Comparison of ENCODE assay signal across 8 cellular contexts in the genomic region with DNA sequence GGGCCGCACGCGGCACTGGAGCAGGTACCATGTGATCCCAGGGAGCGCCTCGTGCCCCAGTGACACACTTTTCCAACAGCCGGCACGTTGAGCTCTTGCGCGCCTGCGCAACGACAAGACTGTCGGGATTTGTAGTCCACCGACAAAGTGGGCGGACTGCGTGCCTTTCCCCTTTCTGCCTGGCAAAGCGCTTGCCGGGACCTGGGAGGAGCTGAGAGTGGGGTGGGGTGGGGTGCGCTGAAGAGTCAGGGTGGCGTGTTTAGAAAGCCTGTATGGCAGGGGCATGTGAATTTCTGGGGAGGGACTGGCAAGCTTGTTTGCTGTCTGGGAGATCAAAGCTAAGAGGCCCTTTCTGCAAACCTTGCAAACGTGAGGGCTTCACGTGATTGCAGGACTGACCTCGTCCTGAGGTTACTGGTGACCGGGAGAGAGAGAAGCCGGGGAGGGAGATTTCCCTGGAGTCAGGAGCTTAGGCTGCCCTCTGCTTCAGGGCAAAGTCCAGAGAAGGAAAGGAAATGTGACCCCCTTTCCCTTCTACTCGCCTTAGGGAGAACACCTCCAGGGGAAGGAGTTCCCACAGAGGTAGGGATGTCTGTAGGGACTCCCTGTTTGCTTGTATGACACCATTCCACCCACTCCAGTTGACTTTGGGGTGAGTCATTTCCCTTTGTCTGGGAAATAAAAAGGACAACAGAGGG. TPM values are rescaled to one million over a fixed set of nuclear protein-coding genes. Genes with fewer than 3 reads are reported as not detected.
DNase-seq lines count a peak whose midpoint lies in the region; FAIRE-seq and TF ChIP-seq lines count a peak whose summit lies in the region.

No MANE protein-coding gene starts in this region.

- H3K9ac ChIP-seq in subcutaneous abdominal adipose tissue (ENCODE audit: low read length in 5 of 5): peak overlapping the region; percentile 88 to 98 (median 97)

- POLR2A ChIA-PET in AG04450 (lab: Yijun Ruan, JAX): interaction anchor here (0.6 to 3.7 kb wide), 17 partner anchors 8 to 261 kb away, joined by 3 to 58 read pairs (median 5); partner anchors contain the start of genes CASC3, MED24 and PSMD3

- peak overlapping the region; percentile 96 for H3K27ac Mint-ChIP-seq in activated naive CD8-positive, alpha-beta T cell

- H3K9me3 ChIP-seq in AG04450 (ENCODE audit: control insufficient read depth, insufficient read depth, low read length): no peaks in the 10 kb centered on the region; the same call in 1 of the 2 replicates
- H3K9me3 ChIP-seq in subcutaneous abdominal adipose tissue (ENCODE audit: control insufficient read depth in 5 of 5, low read length in 5 of 5): no peaks in the 10 kb centered on the region

- H3K36me3 Mint-ChIP-seq in activated naive CD8-positive, alpha-beta T cell: peaks cover 8% of the 10 kb centered on the region

- H3K27me3 Mint-ChIP-seq in activated naive CD8-positive, alpha-beta T cell: no peaks in the 10 kb centered on the region

- peak; percentile 96 for DNase-seq in AG04450 (ENCODE audit: low read depth, low spot score)
- peak; percentile 48 for DNase-seq in GM19239 (ENCODE audit: insufficient read length, low spot score)
- peak; percentile 85 for DNase-seq in NCI-H128 (lab: John Stamatoyannopoulos, UW; ENCODE audit: unreplicated experiment)
- peak; percentile 76 for DNase-seq in SKM-1 (lab: John Stamatoyannopoulos, UW; ENCODE audit: unreplicated experiment)
- peak; percentile 90 for DNase-seq in glomerular endothelial cell (ENCODE audit: extremely low read depth, low read depth, low spot score)
- peak; percentile 95 for DNase-seq in non-pigmented ciliary epithelial cell (ENCODE audit: low read depth)

- H3K9me3 Mint-ChIP-seq in activated naive CD8-positive, alpha-beta T cell (ENCODE audit: low read depth): no peaks in the 10 kb centered on the region

- H3K36me3 ChIP-seq in subcutaneous abdominal adipose tissue (ENCODE audit: control insufficient read depth in 5 of 5, insufficient read depth in 5 of 5, low read length in 5 of 5): peaks cover 0 to 24% (median 21%) of the 10 kb centered on the region in 5 donors

- peak overlapping the region; percentile 95 for H3K4me3 Mint-ChIP-seq in activated naive CD8-positive, alpha-beta T cell

- FAIRE-seq in GM19239 (lab: Jason Lieb, UNC): peak; percentile 86

- H3K27me3 ChIP-seq in AG04450 (ENCODE audit: control insufficient read depth, insufficient read depth, low read length) (no peaks in the 10 kb centered on the region), subcutaneous abdominal adipose tissue (ENCODE audit: control insufficient read depth in 5 of 5, insufficient read depth in 4 of 5, low read length in 5 of 5) (peaks cover 0 to 8% (median 0%) of the 10 kb centered on the region in 5 donors)

- peak overlapping the region; percentile 87 for H3K27ac ChIP-seq in AG04450 (ENCODE audit: low read depth, low read length)
- H3K27ac ChIP-seq in subcutaneous abdominal adipose tissue (ENCODE audit: low read depth, low read length): peak overlapping the region; percentile 95

- H3K4me1 ChIP-seq in subcutaneous abdominal adipose tissue (ENCODE audit: control insufficient read depth in 5 of 5, insufficient read depth in 5 of 5, low read length in 5 of 5): peaks cover 47 to 92% (median 76%) of the 10 kb centered on the region in 5 donors

- TF ChIP-seq CTCF in AG04450 (IDR thresholded peaks at IDR 0.05; ENCODE audit: low read depth, low read length): no peak

- peaks cover 84% of the 10 kb centered on the region for H3K4me1 Mint-ChIP-seq in activated naive CD8-positive, alpha-beta T cell (ENCODE audit: low read depth)

- H3K4me3 ChIP-seq in AG04450 (ENCODE audit: low read depth, low read length): peak overlapping the region; percentile 76
- peak overlapping the region; percentile 72 to 100 (median 90) for H3K4me3 ChIP-seq in subcutaneous abdominal adipose tissue (ENCODE audit: low read depth in 1 of 5, low read length in 5 of 5)

- CTCF ChIA-PET in AG04450 (lab: Charles Lee): interaction anchor here (0.6 to 4.2 kb wide), 5 partner anchors 11 to 86 kb away, joined by 3 to 62 read pairs (median 6); no protein-coding TSS in a partner anchor

RNA-seq across cellular contexts. Expression of gene NR1D1, which starts 0.4 kb away (rescaled TPM):
- 0.62 and 1.0 TPM in 2 replicates for polyA plus RNA-seq in AG04450 (2011; rRNA removed)
- 2.0 and 3.1 TPM in 2 replicates for polyA minus RNA-seq in AG04450 (2011; rRNA and poly(A)+ RNA removed)
- total RNA-seq in glomerular endothelial cell: 1.8 and 5.1 TPM in 2 replicates

RNA-seq across cellular contexts. Expression of gene MSL1, which starts 21.0 kb away (rescaled TPM):
- polyA plus RNA-seq in AG04450 (2011; rRNA removed): 69.8 and 92.2 TPM in 2 replicates
- polyA minus RNA-seq in AG04450 (2011; rRNA and poly(A)+ RNA removed): 37.4 and 53.7 TPM in 2 replicates
- 60.5 and 84.1 TPM in 2 replicates for total RNA-seq in glomerular endothelial cell

RNA-seq across cellular contexts. Expression of gene THRA, which starts 38.1 kb away (rescaled TPM):
- polyA plus RNA-seq in AG04450 (2011; rRNA removed): 25.2 and 32.0 TPM in 2 replicates
- polyA minus RNA-seq in AG04450 (2011; rRNA and poly(A)+ RNA removed): 20.2 and 24.6 TPM in 2 replicates
- total RNA-seq in glomerular endothelial cell: 17.5 and 22.8 TPM in 2 replicates

RNA-seq across cellular contexts. Expression of gene CASC3, which starts 39.5 kb away (rescaled TPM):
- polyA plus RNA-seq in AG04450 (2011; rRNA removed): 40.1 and 46.9 TPM in 2 replicates
- polyA minus RNA-seq in AG04450 (2011; rRNA and poly(A)+ RNA removed): 28.2 and 30.8 TPM in 2 replicates
- total RNA-seq in glomerular endothelial cell: 36.9 and 46.6 TPM in 2 replicates

RNA-seq across cellular contexts. Expression of gene MED24, which starts 46.6 kb away (rescaled TPM):
- polyA plus RNA-seq in AG04450 (2011; rRNA removed): 47.0 and 54.0 TPM in 2 replicates
- polyA minus RNA-seq in AG04450 (2011; rRNA and poly(A)+ RNA removed): 59.4 and 92.8 TPM in 2 replicates
- 87.8 and 91.1 TPM in 2 replicates for total RNA-seq in glomerular endothelial cell

Comparison
In these comparisons a context has a peak if more than half of its experiments do, and no peak if none do; other contexts are left out.
1. Peak in every context shown above with its lines: DNase-seq, H3K4me3 ChIP-seq and H3K27ac ChIP-seq.